ENCODE assay signal across 14 cellular contexts in genomic region chr7:44382459-44383300, GRCh38. TPM values are rescaled to one million over a fixed set of nuclear protein-coding genes. Genes with fewer than 3 reads are reported as not detected.
DNase-seq lines count a peak whose midpoint lies in the region; ATAC-seq and TF ChIP-seq lines count a peak whose summit lies in the region.
"Had no signal": no experiment of that assay in that cellular context is flagged by ENCODE, and none has a peak within 500 bp of the region (broad histone marks: within the 10 kb centered on the region; RNA-seq: fewer than 3 reads in every experiment).

No MANE protein-coding gene starts in this region.

- ATAC-seq in heart right ventricle (peak in 7 of 8 donors; percentile 25 to 81 (median 41)), HG02938 (IDR thresholded peaks at IDR 0.05; ENCODE audit: unreplicated experiment) (no peak)
- ATAC-seq: gastroesophageal sphincter had no signal

- no peaks in the 10 kb centered on the region for H3K9me3 Mint-ChIP-seq in brain
- H3K9me3 Mint-ChIP-seq: mesothelial cell of epicardium had no signal

- H3K27ac Mint-ChIP-seq in brain, result peak overlapping the region in 4 of 5 experiments; percentile 17 to 93 (median 74)
- H3K27ac Mint-ChIP-seq: mesothelial cell of epicardium had no signal

- TF ChIP-seq CTCF in brain (conservative IDR thresholded peaks at IDR 0.05), result no peak
- TF ChIP-seq CTCF in heart right ventricle (IDR thresholded peaks at IDR 0.05), result no peak

- peaks cover 26% of the 10 kb centered on the region for H3K4me1 Mint-ChIP-seq in brain
- H3K4me1 Mint-ChIP-seq: mesothelial cell of epicardium had no signal

- H3K27me3 ChIP-seq in heart right ventricle, result no peaks in the 10 kb centered on the region
- H3K27me3 ChIP-seq: gastroesophageal sphincter had no signal

- DNase-seq in EL (peak; percentile 36), heart right ventricle (no peak), posterior cingulate gyrus (peak in 8 of 10 donors; percentile 34 to 94 (median 79)), T-helper 1 cell (no peak), AG08395 (ENCODE audit: low spot score) (no peak), HuH-7.5 (ENCODE audit: low spot score) (no peak)
- DNase-seq: cortex of kidney, NCI-H345, small intestine had no signal

- no peak overlapping the region for H3K4me3 ChIP-seq in heart right ventricle
- H3K4me3 ChIP-seq: gastroesophageal sphincter had no signal

- intact Hi-C loops in heart right ventricle (cut with DNase I), result no loop called here
- intact Hi-C loops in posterior cingulate gyrus (cut with DNase I), result no loop called here

- H3K36me3 Mint-ChIP-seq in brain, result peaks cover 24% of the 10 kb centered on the region

- 74 to 76% methylated on average over 13 of the region's 13 CpGs for WGBS in heart right ventricle, 2 donors

- peak overlapping the region in 4 of 10 donors; percentile 1 to 56 (median 27) for H3K27ac ChIP-seq in heart right ventricle
- H3K27ac ChIP-seq: C4-2B, gastroesophageal sphincter had no signal

- no peak overlapping the region for H3K4me3 Mint-ChIP-seq in brain
- H3K4me3 Mint-ChIP-seq: mesothelial cell of epicardium had no signal

- peaks cover 0 to 34% (median 14%) of the 10 kb centered on the region in 9 donors for H3K4me1 ChIP-seq in heart right ventricle

- H3K36me3 ChIP-seq in heart right ventricle, result peaks cover 0 to 64% (median 14%) of the 10 kb centered on the region in 9 donors

- no peaks in the 10 kb centered on the region for H3K27me3 Mint-ChIP-seq in brain

- no peaks in the 10 kb centered on the region for H3K9me3 ChIP-seq in heart right ventricle
- H3K9me3 ChIP-seq: gastroesophageal sphincter had no signal

RNA-seq across cellular contexts. Expression of gene CAMK2B, which starts 57.3 kb away (rescaled TPM):
- 88.4 TPM for polyA plus RNA-seq in brain (ENCODE audit: insufficient read depth, low read depth, low replicate concordance)
- 100 to 1,000 TPM in 6 of 10 donors, 10 to 100 TPM in 4; 70.6 to 152 (median 126) TPM for total RNA-seq in heart right ventricle
- polyA plus RNA-seq in heart right ventricle, result 100 to 1,000 TPM in 1 of 2 donors, 10 to 100 TPM in 1; 30.8 to 107 TPM

Comparison
In these comparisons a context has a peak if more than half of its experiments do, and no peak if none do; other contexts are left out.
1. DNase-seq: peak in EL (single experiment) and posterior cingulate gyrus (8 of 10); none in heart right ventricle (0 of 2), T-helper 1 cell (0 of 5), AG08395 (single experiment) and HuH-7.5 (single experiment).